ENCODE assay signal across 24 cellular contexts in genomic region chr14:50338547-50338946, GRCh38.
"Had no signal": no experiment of that assay in that cellular context is flagged by ENCODE, and none has a peak within 500 bp of the region (broad histone marks: within the 10 kb centered on the region; RNA-seq: fewer than 3 reads in every experiment).

No MANE protein-coding gene starts in this region.

- ATAC-seq: activated T-cell treated with anti-CD3 and anti-CD28 coated beads, Interleukin-2, amount 50 U/mL, for 4 hours; activated T-helper 17 cell treated with anti-CD3 and anti-CD28 coated beads, Interleukin-2, amount 50 U/mL, for 72 hours; gastroesophageal sphincter; WTC11 had no signal

- H3K36me3 ChIP-seq: brain microvascular endothelial cell, gastroesophageal sphincter had no signal

- H3K9me3 ChIP-seq: esophagus squamous epithelium, gastroesophageal sphincter had no signal

- DNase-seq: activated CD4-positive, alpha-beta memory T cell treated with anti-CD3 and anti-CD28 coated beads, Interleukin-2, amount 10 ng/mL, durations not matched to agents 7 days and 5 days; activated CD4-positive, alpha-beta T cell treated with anti-CD3 and anti-CD28 coated beads for 1 hour; activated CD4-positive, alpha-beta T cell treated with anti-CD3 and anti-CD28 coated beads for 4 hours; activated CD4-positive, alpha-beta T cell treated with anti-CD3 and anti-CD28 coated beads, Interleukin-2, amount 10 ng/mL, durations not matched to agents 7 days and 5 days; activated CD4-positive, alpha-beta T cell treated with anti-CD3 and anti-CD28 coated beads, Interleukin-2, amount 50 U/mL, for 4 hours; activated CD8-positive, alpha-beta memory T cell treated with anti-CD3 and anti-CD28 coated beads, Interleukin-2, amount 50 U/mL, for 48 hours; activated effector memory CD4-positive, alpha-beta T cell treated with Interleukin-2 at 50 U/mL for 16 hours; activated gamma-delta T cell treated with Interleukin-2 at 50 U/mL for 16 hours; activated naive CD4-positive, alpha-beta T cell treated with anti-CD3 and anti-CD28 coated beads, Interleukin-2, amount 50 U/mL, for 16 hours; activated naive CD4-positive, alpha-beta T cell treated with Interleukin-2 at 50 U/mL for 16 hours; activated T-cell treated with anti-CD3 and anti-CD28 coated beads, Interleukin-2, amount 50 U/mL, for 4 hours; amniotic stem cell; anterior cingulate cortex; brain microvascular endothelial cell; dorsolateral prefrontal cortex; effector memory CD4-positive, alpha-beta T cell; endodermal cell; esophagus squamous epithelium; foreskin melanocyte; T-helper 2 cell had no signal

- H3K27ac ChIP-seq: brain microvascular endothelial cell, coronary artery, esophagus squamous epithelium, gastroesophageal sphincter had no signal

- H3K4me3 ChIP-seq: coronary artery, dorsolateral prefrontal cortex, esophagus squamous epithelium, gastroesophageal sphincter had no signal

- H3K27me3 ChIP-seq: brain microvascular endothelial cell, dorsolateral prefrontal cortex, esophagus squamous epithelium, gastroesophageal sphincter had no signal
